In genomic region chr11:20060180-20060579, GRCh38 we compare ENCODE assay signal across 2 cellular contexts.
TF ChIP-seq lines count a peak whose summit lies in the region.

No MANE protein-coding gene starts in this region.

TF ChIP-seq in GM23338, 12 proteins besides CTCF, POLR2A, EP300 and RAD21:
- TF ChIP-seq CREB1 (CRISPR knock-in tag; IDR thresholded peaks at IDR 0.05; ENCODE audit: low read depth), result no peak
- TF ChIP-seq ZNF114 (CRISPR knock-in tag; IDR thresholded peaks at IDR 0.05), result no peak
- TF ChIP-seq EZH2 (IDR thresholded peaks at IDR 0.05; ENCODE audit: low read depth, unreplicated experiment), result no peak
- TF ChIP-seq REST (IDR thresholded peaks at IDR 0.05; ENCODE audit: unreplicated experiment), result no peak
- TF ChIP-seq STAT1 (IDR thresholded peaks at IDR 0.05; ENCODE audit: unreplicated experiment), result no peak
- no peak for TF ChIP-seq JUNB (IDR thresholded peaks at IDR 0.05; ENCODE audit: unreplicated experiment)
- no peak for TF ChIP-seq NANOG (IDR thresholded peaks at IDR 0.05; ENCODE audit: borderline replicate concordance)
- TF ChIP-seq POLR2AphosphoS5 (IDR thresholded peaks at IDR 0.05; ENCODE audit: low read depth), result no peak
- no peak for TF ChIP-seq ZNF331 (CRISPR knock-in tag; IDR thresholded peaks at IDR 0.05; ENCODE audit: low read depth)
- no peak for TF ChIP-seq ZNF462 (CRISPR knock-in tag; IDR thresholded peaks at IDR 0.05)
- no peak for TF ChIP-seq ETS1 (IDR thresholded peaks at IDR 0.05)
- no peak for TF ChIP-seq EZH2phosphoT487 (IDR thresholded peaks at IDR 0.05; ENCODE audit: unreplicated experiment)

TF ChIP-seq in SK-N-SH, 30 proteins besides CTCF, POLR2A, EP300 and RAD21:
- TF ChIP-seq ELF1 (IDR thresholded peaks at IDR 0.05) (no peak), SIN3A (IDR thresholded peaks at IDR 0.05; ENCODE audit: borderline replicate concordance, low read depth, low read length) (no peak), MAX (IDR thresholded peaks at IDR 0.05; ENCODE audit: low read depth) (no peak)
TF ChIP-seq in SK-N-SH: peak in this region for 0.
